1 cellular context compared by ENCODE assay signal in genomic region chr1:10286244-10286643, GRCh38.
TF ChIP-seq lines count a peak whose summit lies in the region.

No MANE protein-coding gene starts in this region.

TF ChIP-seq in GM23338, 12 proteins besides CTCF, POLR2A, EP300 and RAD21 (continued from another document):
- no peak for TF ChIP-seq ZNF462 (CRISPR knock-in tag; IDR thresholded peaks at IDR 0.05)
- no peak for TF ChIP-seq ZNF114 (CRISPR knock-in tag; IDR thresholded peaks at IDR 0.05)
- TF ChIP-seq NANOG (IDR thresholded peaks at IDR 0.05; ENCODE audit: borderline replicate concordance): no peak
